ENCODE assay signal across 1 cellular context in the genomic region with DNA sequence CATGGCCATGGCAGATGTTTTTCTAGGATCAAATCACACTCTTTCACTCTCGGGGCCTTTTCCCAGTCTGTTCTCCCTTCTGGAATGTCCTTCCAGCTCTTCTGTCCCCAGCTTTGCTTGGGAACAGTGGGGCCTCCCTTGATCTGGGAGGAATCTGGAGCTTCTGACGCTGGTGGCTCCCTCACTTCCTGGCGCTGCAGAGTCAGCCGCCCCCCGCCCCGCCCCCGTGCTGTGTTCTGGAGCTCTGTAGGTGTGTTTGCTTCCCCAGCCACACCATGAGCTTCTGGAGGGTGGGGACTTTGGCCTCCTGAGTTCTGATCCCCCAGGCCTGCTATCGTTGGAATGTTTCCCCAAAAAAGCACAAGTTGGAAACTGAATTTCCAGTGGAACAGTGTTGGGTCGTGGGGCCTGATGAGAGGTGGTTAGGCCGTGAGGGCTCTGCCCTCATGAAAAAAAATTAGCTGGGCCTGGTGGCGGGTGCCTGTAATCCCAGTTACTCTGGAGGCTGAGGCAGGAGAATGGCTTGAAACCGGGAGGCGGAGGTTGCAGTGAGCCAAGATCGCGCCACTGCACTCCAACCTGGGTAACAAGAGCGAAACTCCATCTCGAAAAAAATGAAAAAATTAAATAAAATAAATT.
A peak's percentile ranks its signal among the peaks of the same experiment; 100 is the strongest.
TF ChIP-seq lines count a peak whose summit lies in the region.

No MANE protein-coding gene starts in this region.

TF ChIP-seq in HepG2, 621 proteins besides CTCF, POLR2A, EP300 and RAD21 (continues in another document):
- 0 out of 2 replicates have a peak, but pooled peaks have one; percentile 12 for TF ChIP-seq HMG20A (CRISPR knock-in tag; IDR thresholded peaks at IDR 0.05; ENCODE audit: borderline replicate concordance)
- TF ChIP-seq, protein P1, sequence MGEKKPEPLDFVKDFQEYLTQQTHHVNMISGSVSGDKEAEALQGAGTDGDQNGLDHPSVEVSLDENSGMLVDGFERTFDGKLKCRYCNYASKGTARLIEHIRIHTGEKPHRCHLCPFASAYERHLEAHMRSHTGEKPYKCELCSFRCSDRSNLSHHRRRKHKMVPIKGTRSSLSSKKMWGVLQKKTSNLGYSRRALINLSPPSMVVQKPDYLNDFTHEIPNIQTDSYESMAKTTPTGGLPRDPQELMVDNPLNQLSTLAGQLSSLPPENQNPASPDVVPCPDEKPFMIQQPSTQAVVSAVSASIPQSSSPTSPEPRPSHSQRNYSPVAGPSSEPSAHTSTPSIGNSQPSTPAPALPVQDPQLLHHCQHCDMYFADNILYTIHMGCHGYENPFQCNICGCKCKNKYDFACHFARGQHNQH (CRISPR knock-in tag; IDR thresholded peaks at IDR 0.05), result 0 out of 2 replicates have a peak, but pooled peaks have one; percentile 63
- peak; percentile 53; the same call in 1 of the 2 replicates for TF ChIP-seq NAIF1 (CRISPR knock-in tag; IDR thresholded peaks at IDR 0.05; ENCODE audit: borderline replicate concordance)
- TF ChIP-seq NFE2 (CRISPR knock-in tag; IDR thresholded peaks at IDR 0.05), result no peak
- no peak for TF ChIP-seq ZSCAN22 (CRISPR knock-in tag; IDR thresholded peaks at IDR 0.05)
- TF ChIP-seq ZNF230 (CRISPR knock-in tag; IDR thresholded peaks at IDR 0.05), result no peak
- TF ChIP-seq ZNF530 (CRISPR knock-in tag; IDR thresholded peaks at IDR 0.05; ENCODE audit: low read depth), result no peak
- no peak for TF ChIP-seq MXI1 (IDR thresholded peaks at IDR 0.05; ENCODE audit: borderline replicate concordance, low read depth, low read length)
- no peak for TF ChIP-seq HES4 (CRISPR knock-in tag; IDR thresholded peaks at IDR 0.05; ENCODE audit: borderline replicate concordance)
- no peak for TF ChIP-seq CC2D1A (CRISPR knock-in tag; IDR thresholded peaks at IDR 0.05)
- 0 out of 2 replicates have a peak, but pooled peaks have one; percentile 39 for TF ChIP-seq ZNF598 (CRISPR knock-in tag; IDR thresholded peaks at IDR 0.05; ENCODE audit: borderline replicate concordance)
- TF ChIP-seq ZNF607 (CRISPR knock-in tag; IDR thresholded peaks at IDR 0.05; ENCODE audit: borderline replicate concordance), result peak; percentile 19; the same call in 1 of the 2 replicates
- TF ChIP-seq FOXK2 (IDR thresholded peaks at IDR 0.05), result no peak
- TF ChIP-seq CHD2 (IDR thresholded peaks at IDR 0.05; ENCODE audit: low read depth, low read length), result no peak
- TF ChIP-seq, protein P2, sequence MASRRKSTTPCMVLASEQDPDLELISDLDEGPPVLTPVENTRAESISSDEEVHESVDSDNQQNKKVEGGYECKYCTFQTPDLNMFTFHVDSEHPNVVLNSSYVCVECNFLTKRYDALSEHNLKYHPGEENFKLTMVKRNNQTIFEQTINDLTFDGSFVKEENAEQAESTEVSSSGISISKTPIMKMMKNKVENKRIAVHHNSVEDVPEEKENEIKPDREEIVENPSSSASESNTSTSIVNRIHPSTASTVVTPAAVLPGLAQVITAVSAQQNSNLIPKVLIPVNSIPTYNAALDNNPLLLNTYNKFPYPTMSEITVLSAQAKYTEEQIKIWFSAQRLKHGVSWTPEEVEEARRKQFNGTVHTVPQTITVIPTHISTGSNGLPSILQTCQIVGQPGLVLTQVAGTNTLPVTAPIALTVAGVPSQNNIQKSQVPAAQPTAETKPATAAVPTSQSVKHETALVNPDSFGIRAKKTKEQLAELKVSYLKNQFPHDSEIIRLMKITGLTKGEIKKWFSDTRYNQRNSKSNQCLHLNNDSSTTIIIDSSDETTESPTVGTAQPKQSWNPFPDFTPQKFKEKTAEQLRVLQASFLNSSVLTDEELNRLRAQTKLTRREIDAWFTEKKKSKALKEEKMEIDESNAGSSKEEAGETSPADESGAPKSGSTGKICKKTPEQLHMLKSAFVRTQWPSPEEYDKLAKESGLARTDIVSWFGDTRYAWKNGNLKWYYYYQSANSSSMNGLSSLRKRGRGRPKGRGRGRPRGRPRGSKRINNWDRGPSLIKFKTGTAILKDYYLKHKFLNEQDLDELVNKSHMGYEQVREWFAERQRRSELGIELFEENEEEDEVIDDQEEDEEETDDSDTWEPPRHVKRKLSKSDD (CRISPR knock-in tag; IDR thresholded peaks at IDR 0.05; ENCODE audit: low read depth), result no peak
- TF ChIP-seq BRCA1 (CRISPR knock-in tag; IDR thresholded peaks at IDR 0.05), result 0 out of 2 replicates have a peak, but pooled peaks have one; percentile 28
- no peak for TF ChIP-seq ZNF543 (CRISPR knock-in tag; IDR thresholded peaks at IDR 0.05)
- no peak; the same call in 1 of the 2 replicates for TF ChIP-seq KDM5B (CRISPR knock-in tag; IDR thresholded peaks at IDR 0.05; ENCODE audit: borderline replicate concordance)
- TF ChIP-seq ADNP (CRISPR knock-in tag; IDR thresholded peaks at IDR 0.05), result no peak
- peak; percentile 63 for TF ChIP-seq ZMYM4 (CRISPR knock-in tag; IDR thresholded peaks at IDR 0.05)
- no peak for TF ChIP-seq TP53 (CRISPR knock-in tag; conservative IDR thresholded peaks at IDR 0.05)
- TF ChIP-seq KAT8 (CRISPR knock-in tag; IDR thresholded peaks at IDR 0.05), result peak; percentile 76
- TF ChIP-seq TBP (CRISPR knock-in tag; IDR thresholded peaks at IDR 0.05), result no peak
- TF ChIP-seq ZNF766 (CRISPR knock-in tag; IDR thresholded peaks at IDR 0.05; ENCODE audit: borderline replicate concordance), result no peak
- TF ChIP-seq, protein P3, sequence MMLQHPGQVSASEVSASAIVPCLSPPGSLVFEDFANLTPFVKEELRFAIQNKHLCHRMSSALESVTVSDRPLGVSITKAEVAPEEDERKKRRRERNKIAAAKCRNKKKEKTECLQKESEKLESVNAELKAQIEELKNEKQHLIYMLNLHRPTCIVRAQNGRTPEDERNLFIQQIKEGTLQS (CRISPR knock-in tag; IDR thresholded peaks at IDR 0.05), result no peak
- TF ChIP-seq, protein P4, sequence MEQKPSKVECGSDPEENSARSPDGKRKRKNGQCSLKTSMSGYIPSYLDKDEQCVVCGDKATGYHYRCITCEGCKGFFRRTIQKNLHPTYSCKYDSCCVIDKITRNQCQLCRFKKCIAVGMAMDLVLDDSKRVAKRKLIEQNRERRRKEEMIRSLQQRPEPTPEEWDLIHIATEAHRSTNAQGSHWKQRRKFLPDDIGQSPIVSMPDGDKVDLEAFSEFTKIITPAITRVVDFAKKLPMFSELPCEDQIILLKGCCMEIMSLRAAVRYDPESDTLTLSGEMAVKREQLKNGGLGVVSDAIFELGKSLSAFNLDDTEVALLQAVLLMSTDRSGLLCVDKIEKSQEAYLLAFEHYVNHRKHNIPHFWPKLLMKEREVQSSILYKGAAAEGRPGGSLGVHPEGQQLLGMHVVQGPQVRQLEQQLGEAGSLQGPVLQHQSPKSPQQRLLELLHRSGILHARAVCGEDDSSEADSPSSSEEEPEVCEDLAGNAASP (CRISPR knock-in tag; IDR thresholded peaks at IDR 0.05; ENCODE audit: borderline replicate concordance), result 0 out of 2 replicates have a peak, but pooled peaks have one; percentile 19
- no peak for TF ChIP-seq ZKSCAN1 (IDR thresholded peaks at IDR 0.05; ENCODE audit: low read length)
- TF ChIP-seq, protein P5, sequence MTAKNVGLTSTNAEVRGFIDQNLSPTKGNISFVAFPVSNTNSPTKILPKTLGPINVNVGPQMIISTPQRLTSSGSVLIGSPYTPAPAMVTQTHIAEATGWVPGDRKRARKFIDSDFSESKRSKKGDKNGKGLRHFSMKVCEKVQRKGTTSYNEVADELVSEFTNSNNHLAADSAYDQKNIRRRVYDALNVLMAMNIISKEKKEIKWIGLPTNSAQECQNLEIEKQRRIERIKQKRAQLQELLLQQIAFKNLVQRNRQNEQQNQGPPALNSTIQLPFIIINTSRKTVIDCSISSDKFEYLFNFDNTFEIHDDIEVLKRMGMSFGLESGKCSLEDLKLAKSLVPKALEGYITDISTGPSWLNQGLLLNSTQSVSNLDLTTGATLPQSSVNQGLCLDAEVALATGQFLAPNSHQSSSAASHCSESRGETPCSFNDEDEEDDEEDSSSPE (CRISPR knock-in tag; IDR thresholded peaks at IDR 0.05), result no peak; the same call in 1 of the 2 replicates
- TF ChIP-seq DMAP1 (CRISPR knock-in tag; IDR thresholded peaks at IDR 0.05), result peak; percentile 42
- no peak for TF ChIP-seq SCMH1 (CRISPR knock-in tag; IDR thresholded peaks at IDR 0.05; ENCODE audit: borderline replicate concordance)
- peak; percentile 90 for TF ChIP-seq GFI1 (CRISPR knock-in tag; IDR thresholded peaks at IDR 0.05; ENCODE audit: borderline replicate concordance)
- TF ChIP-seq ZFYVE20 (CRISPR knock-in tag; IDR thresholded peaks at IDR 0.05; ENCODE audit: borderline replicate concordance, low read depth), result no peak
- no peak for TF ChIP-seq ATRX (CRISPR knock-in tag; IDR thresholded peaks at IDR 0.05; ENCODE audit: borderline replicate concordance)
- TF ChIP-seq, protein P6, sequence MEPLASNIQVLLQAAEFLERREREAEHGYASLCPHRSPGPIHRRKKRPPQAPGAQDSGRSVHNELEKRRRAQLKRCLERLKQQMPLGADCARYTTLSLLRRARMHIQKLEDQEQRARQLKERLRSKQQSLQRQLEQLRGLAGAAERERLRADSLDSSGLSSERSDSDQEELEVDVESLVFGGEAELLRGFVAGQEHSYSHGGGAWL (CRISPR knock-in tag; IDR thresholded peaks at IDR 0.05), result peak; percentile 24; the same call in 1 of the 2 replicates
- no peak for TF ChIP-seq ZNF138 (CRISPR knock-in tag; IDR thresholded peaks at IDR 0.05; ENCODE audit: low read depth)
- TF ChIP-seq FOXP1 (IDR thresholded peaks at IDR 0.05), result no peak
- no peak for TF ChIP-seq FOXP1 (CRISPR knock-in tag; IDR thresholded peaks at IDR 0.05)
- TF ChIP-seq, protein P7, sequence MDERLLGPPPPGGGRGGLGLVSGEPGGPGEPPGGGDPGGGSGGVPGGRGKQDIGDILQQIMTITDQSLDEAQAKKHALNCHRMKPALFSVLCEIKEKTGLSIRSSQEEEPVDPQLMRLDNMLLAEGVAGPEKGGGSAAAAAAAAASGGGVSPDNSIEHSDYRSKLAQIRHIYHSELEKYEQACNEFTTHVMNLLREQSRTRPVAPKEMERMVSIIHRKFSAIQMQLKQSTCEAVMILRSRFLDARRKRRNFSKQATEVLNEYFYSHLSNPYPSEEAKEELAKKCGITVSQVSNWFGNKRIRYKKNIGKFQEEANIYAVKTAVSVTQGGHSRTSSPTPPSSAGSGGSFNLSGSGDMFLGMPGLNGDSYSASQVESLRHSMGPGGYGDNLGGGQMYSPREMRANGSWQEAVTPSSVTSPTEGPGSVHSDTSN (CRISPR knock-in tag; IDR thresholded peaks at IDR 0.05), result no peak
- TF ChIP-seq SRSF1 (optimal IDR thresholded peaks at IDR 0.05; ENCODE audit: low read depth, low read length), result no peak
- no peak for TF ChIP-seq TEAD2 (CRISPR knock-in tag; IDR thresholded peaks at IDR 0.05)
- TF ChIP-seq GATA4 (IDR thresholded peaks at IDR 0.05; ENCODE audit: borderline replicate concordance, low read depth), result peak; percentile 29; the same call in 1 of the 2 replicates
- no peak for TF ChIP-seq PCBP1 (IDR thresholded peaks at IDR 0.05; ENCODE audit: borderline replicate concordance, low read depth, low read length)
- no peak for TF ChIP-seq ZNF619 (CRISPR knock-in tag; IDR thresholded peaks at IDR 0.05)
- TF ChIP-seq, protein P8, sequence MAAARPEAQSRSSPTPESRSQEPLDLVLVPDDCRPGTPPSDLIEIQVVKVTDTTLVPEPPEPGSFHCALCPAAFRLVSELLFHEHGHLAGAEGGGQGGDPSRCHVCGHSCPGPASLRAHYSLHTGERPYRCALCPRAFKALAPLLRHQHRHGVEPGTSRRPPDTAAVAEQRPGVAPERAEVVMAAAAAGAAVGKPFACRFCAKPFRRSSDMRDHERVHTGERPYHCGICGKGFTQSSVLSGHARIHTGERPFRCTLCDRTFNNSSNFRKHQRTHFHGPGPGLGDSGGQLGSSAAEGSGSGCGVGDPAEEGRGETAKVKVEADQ (CRISPR knock-in tag; IDR thresholded peaks at IDR 0.05; ENCODE audit: borderline replicate concordance), result no peak
- TF ChIP-seq ZNF33A (CRISPR knock-in tag; IDR thresholded peaks at IDR 0.05; ENCODE audit: borderline replicate concordance), result no peak
- TF ChIP-seq HDAC6 (IDR thresholded peaks at IDR 0.05; ENCODE audit: low read depth, low read length), result no peak
- peak; percentile 67; the same call in 1 of the 2 replicates for TF ChIP-seq SP5 (CRISPR knock-in tag; IDR thresholded peaks at IDR 0.05; ENCODE audit: borderline replicate concordance, low read depth)
- peak; percentile 77; the same call in 1 of the 2 replicates for TF ChIP-seq BORCS8-MEF2B (CRISPR knock-in tag; IDR thresholded peaks at IDR 0.05)
- TF ChIP-seq, protein P9, sequence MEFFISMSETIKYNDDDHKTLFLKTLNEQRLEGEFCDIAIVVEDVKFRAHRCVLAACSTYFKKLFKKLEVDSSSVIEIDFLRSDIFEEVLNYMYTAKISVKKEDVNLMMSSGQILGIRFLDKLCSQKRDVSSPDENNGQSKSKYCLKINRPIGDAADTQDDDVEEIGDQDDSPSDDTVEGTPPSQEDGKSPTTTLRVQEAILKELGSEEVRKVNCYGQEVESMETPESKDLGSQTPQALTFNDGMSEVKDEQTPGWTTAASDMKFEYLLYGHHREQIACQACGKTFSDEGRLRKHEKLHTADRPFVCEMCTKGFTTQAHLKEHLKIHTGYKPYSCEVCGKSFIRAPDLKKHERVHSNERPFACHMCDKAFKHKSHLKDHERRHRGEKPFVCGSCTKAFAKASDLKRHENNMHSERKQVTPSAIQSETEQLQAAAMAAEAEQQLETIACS (CRISPR knock-in tag; IDR thresholded peaks at IDR 0.05), result no peak
- TF ChIP-seq ZNF816 (CRISPR knock-in tag; IDR thresholded peaks at IDR 0.05; ENCODE audit: borderline replicate concordance), result no peak
- TF ChIP-seq SP2 (CRISPR knock-in tag; IDR thresholded peaks at IDR 0.05), result no peak
- no peak for TF ChIP-seq ZNF24 (IDR thresholded peaks at IDR 0.05)
- no peak for TF ChIP-seq ZNF570 (CRISPR knock-in tag; IDR thresholded peaks at IDR 0.05; ENCODE audit: borderline replicate concordance)
- TF ChIP-seq RBAK (CRISPR knock-in tag; IDR thresholded peaks at IDR 0.05), result no peak
- no peak for TF ChIP-seq NFE2L2 (IDR thresholded peaks at IDR 0.05; ENCODE audit: low read length)
- no peak for TF ChIP-seq ZNF878 (CRISPR knock-in tag; IDR thresholded peaks at IDR 0.05)
- no peak for TF ChIP-seq FIP1L1 (IDR thresholded peaks at IDR 0.05; ENCODE audit: borderline replicate concordance, insufficient read depth, low read depth, low read length)
- TF ChIP-seq, protein P10, sequence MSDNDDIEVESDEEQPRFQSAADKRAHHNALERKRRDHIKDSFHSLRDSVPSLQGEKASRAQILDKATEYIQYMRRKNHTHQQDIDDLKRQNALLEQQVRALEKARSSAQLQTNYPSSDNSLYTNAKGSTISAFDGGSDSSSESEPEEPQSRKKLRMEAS (IDR thresholded peaks at IDR 0.05), result peak; percentile 72
- TF ChIP-seq BHLHE40 (IDR thresholded peaks at IDR 0.05; ENCODE audit: low read length), result no peak
- TF ChIP-seq SP140L (CRISPR knock-in tag; IDR thresholded peaks at IDR 0.05; ENCODE audit: borderline replicate concordance), result no peak
- no peak for TF ChIP-seq ATAD3A (CRISPR knock-in tag; IDR thresholded peaks at IDR 0.05)
- TF ChIP-seq, protein P11, sequence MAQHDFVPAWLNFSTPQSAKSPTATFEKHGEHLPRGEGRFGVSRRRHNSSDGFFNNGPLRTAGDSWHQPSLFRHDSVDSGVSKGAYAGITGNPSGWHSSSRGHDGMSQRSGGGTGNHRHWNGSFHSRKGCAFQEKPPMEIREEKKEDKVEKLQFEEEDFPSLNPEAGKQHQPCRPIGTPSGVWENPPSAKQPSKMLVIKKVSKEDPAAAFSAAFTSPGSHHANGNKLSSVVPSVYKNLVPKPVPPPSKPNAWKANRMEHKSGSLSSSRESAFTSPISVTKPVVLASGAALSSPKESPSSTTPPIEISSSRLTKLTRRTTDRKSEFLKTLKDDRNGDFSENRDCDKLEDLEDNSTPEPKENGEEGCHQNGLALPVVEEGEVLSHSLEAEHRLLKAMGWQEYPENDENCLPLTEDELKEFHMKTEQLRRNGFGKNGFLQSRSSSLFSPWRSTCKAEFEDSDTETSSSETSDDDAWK (CRISPR knock-in tag; IDR thresholded peaks at IDR 0.05), result no peak
- no peak for TF ChIP-seq HCFC1 (IDR thresholded peaks at IDR 0.05; ENCODE audit: low read depth, low read length)
